8 cellular contexts compared by ENCODE assay signal in the genomic region with DNA sequence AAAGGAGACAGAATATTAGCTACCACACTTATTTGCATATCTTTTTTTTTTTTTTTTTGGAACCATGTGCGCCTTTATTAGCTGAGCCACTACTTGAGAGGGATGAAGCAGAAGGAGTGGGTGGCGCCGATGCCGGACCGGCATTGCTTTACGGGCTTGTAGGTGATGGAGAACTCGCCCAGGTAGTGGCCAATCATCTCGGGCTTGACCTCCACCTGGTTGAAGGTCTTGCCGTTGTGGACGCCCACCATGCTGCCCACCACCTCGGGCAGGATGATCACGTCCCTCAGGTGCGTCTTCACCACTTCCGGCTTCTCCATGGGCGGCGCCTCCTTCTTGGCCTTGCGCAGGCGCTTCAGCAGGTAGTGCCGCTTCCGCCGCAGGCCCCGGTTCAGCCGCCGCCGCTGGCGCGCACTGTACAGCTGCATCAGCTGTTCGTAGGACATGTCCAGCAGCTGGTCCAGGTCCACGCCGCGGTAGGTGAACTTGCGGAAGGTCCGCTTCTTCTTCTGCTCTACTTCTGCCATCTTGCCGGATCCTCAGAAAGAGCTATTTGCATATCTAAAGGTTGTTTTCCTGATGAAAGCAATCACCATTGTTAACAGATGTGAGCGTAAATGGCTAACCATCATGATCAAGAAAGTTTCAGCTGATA. TPM values are rescaled to one million over a fixed set of nuclear protein-coding genes. Genes with fewer than 3 reads are reported as not detected.
DNase-seq lines count a peak whose midpoint lies in the region; ATAC-seq and TF ChIP-seq lines count a peak whose summit lies in the region.
"Not testable (repeated sequence)": the region's sequence is repeated elsewhere in the genome, so short reads cannot be mapped to it uniquely, and the experiment has no call there.

No MANE protein-coding gene starts in this region.

- not testable (repeated sequence) for H3K36me3 Mint-ChIP-seq in activated naive CD4-positive, alpha-beta T cell treated with anti-CD3 and anti-CD28 coated beads, Interleukin-2, amount 50 U/mL, for 24 hours; stimulated activated naive B cell treated with anti-CD40 and anti-IgM and Interleukin-4, amounts not matched to agents 10 μg/mL and 1 μg/mL and 100 μg/mL, for 72 hours

- peak overlapping the region; percentile 45 for H3K4me3 ChIP-seq in fibroblast of pulmonary artery (replicated peaks; ENCODE audit: low read depth, low read length)
- peak overlapping the region; percentile 57 for H3K4me3 ChIP-seq in osteoblast (ENCODE audit: insufficient read depth, low read length)

- H3K4me3 Mint-ChIP-seq in activated naive CD4-positive, alpha-beta T cell treated with anti-CD3 and anti-CD28 coated beads, Interleukin-2, amount 50 U/mL, for 24 hours, result peak overlapping the region; percentile 89
- H3K4me3 Mint-ChIP-seq in stimulated activated naive B cell treated with anti-CD40 and anti-IgM and Interleukin-4, amounts not matched to agents 10 μg/mL and 1 μg/mL and 100 μg/mL, for 72 hours, result peak overlapping the region; percentile 80 to 84

- peaks cover 11% of the 10 kb centered on the region for H3K27me3 ChIP-seq in osteoblast (ENCODE audit: insufficient read depth, low read length)

- DNase-seq in DMS53 treated with DMSO at 0.1 percent for 48 hours (lab: John Stamatoyannopoulos, UW; ENCODE audit: unreplicated experiment) (peak; percentile 65), NCI-H510A (lab: John Stamatoyannopoulos, UW) (peak; percentile 27)
- DNase-seq in fibroblast of pulmonary artery (ENCODE audit: low read depth); osteoblast (ENCODE audit: insufficient read length, low spot score, missing footprints): not testable (repeated sequence)
- peak; percentile 35 for DNase-seq in stimulated activated naive B cell treated with anti-CD40 and anti-IgM and Interleukin-4, amounts not matched to agents 10 μg/mL and 1 μg/mL and 100 μg/mL, for 72 hours

- H2AFZ ChIP-seq in osteoblast (ENCODE audit: low read length), result peak overlapping the region; percentile 82

- H3K27ac ChIP-seq in osteoblast (ENCODE audit: low read depth, low read length), result not testable (repeated sequence)

- not testable (repeated sequence) for H3K4me1 Mint-ChIP-seq in activated naive CD4-positive, alpha-beta T cell treated with anti-CD3 and anti-CD28 coated beads, Interleukin-2, amount 50 U/mL, for 24 hours; stimulated activated naive B cell treated with anti-CD40 and anti-IgM and Interleukin-4, amounts not matched to agents 10 μg/mL and 1 μg/mL and 100 μg/mL, for 72 hours

- peak; percentile 68 for ATAC-seq in HG03045 (IDR thresholded peaks at IDR 0.05; ENCODE audit: unreplicated experiment)
- peak; percentile 59 to 64 for ATAC-seq in activated CD4-positive, CD25-positive, alpha-beta regulatory T cell treated with anti-CD3 and anti-CD28 coated beads, Interleukin-2, amount 50 U/mL, for 24 hours
- ATAC-seq in stimulated activated naive B cell treated with anti-CD40 and anti-IgM and Interleukin-4, amounts not matched to agents 10 μg/mL and 1 μg/mL and 100 μg/mL, for 72 hours (replicated peaks), result peak; percentile 65 to 82

- peak overlapping the region; percentile 50 for H3K4me2 ChIP-seq in osteoblast (ENCODE audit: insufficient read depth, low read length)

- not testable (repeated sequence) for H4K20me1 ChIP-seq in osteoblast (ENCODE audit: insufficient read depth, low read length)

- H3K79me2 ChIP-seq in osteoblast (ENCODE audit: insufficient read depth, low read length), result not testable (repeated sequence)

- peak overlapping the region; percentile 89 for H3K27ac Mint-ChIP-seq in activated naive CD4-positive, alpha-beta T cell treated with anti-CD3 and anti-CD28 coated beads, Interleukin-2, amount 50 U/mL, for 24 hours
- H3K27ac Mint-ChIP-seq in stimulated activated naive B cell treated with anti-CD40 and anti-IgM and Interleukin-4, amounts not matched to agents 10 μg/mL and 1 μg/mL and 100 μg/mL, for 72 hours, result peak overlapping the region; percentile 62

- H3K27me3 Mint-ChIP-seq in activated naive CD4-positive, alpha-beta T cell treated with anti-CD3 and anti-CD28 coated beads, Interleukin-2, amount 50 U/mL, for 24 hours, result not testable (repeated sequence)
- H3K27me3 Mint-ChIP-seq in stimulated activated naive B cell treated with anti-CD40 and anti-IgM and Interleukin-4, amounts not matched to agents 10 μg/mL and 1 μg/mL and 100 μg/mL, for 72 hours, result peaks cover 11 to 13% of the 10 kb centered on the region in 2 donors

- TF ChIP-seq CTCF in fibroblast of pulmonary artery (IDR thresholded peaks at IDR 0.05; ENCODE audit: low read length, missing control alignments); osteoblast (IDR thresholded peaks at IDR 0.05; ENCODE audit: extremely low read depth, low read depth, low read length): not testable (repeated sequence)

- not testable (repeated sequence) for H3K4me1 ChIP-seq in osteoblast (ENCODE audit: insufficient read depth, low read length)

- not testable (repeated sequence) for H3K9me3 ChIP-seq in osteoblast (ENCODE audit: low read depth, low read length)

- H3K36me3 ChIP-seq in osteoblast (ENCODE audit: insufficient read depth, low read length), result not testable (repeated sequence)

- H3K9me3 Mint-ChIP-seq in activated naive CD4-positive, alpha-beta T cell treated with anti-CD3 and anti-CD28 coated beads, Interleukin-2, amount 50 U/mL, for 24 hours; stimulated activated naive B cell treated with anti-CD40 and anti-IgM and Interleukin-4, amounts not matched to agents 10 μg/mL and 1 μg/mL and 100 μg/mL, for 72 hours: not testable (repeated sequence)

RNA-seq across cellular contexts. Expression of a gene that starts 16.5 kb away (rescaled TPM):
- total RNA-seq in osteoblast, result 11.8 and 20.3 TPM in 2 replicates
